In genomic region chr20:33803921-33804337, GRCh38 we compare ENCODE assay signal across 12 cellular contexts. TPM values are rescaled to one million over a fixed set of nuclear protein-coding genes. Genes with fewer than 3 reads are reported as not detected.
A peak's percentile ranks its signal among the peaks of the same experiment; 100 is the strongest.
DNase-seq lines count a peak whose midpoint lies in the region; ATAC-seq, FAIRE-seq and TF ChIP-seq lines count a peak whose summit lies in the region.
"Had no signal": no experiment of that assay in that cellular context is flagged by ENCODE, and none has a peak within 500 bp of the region (broad histone marks: within the 10 kb centered on the region; RNA-seq: fewer than 3 reads in every experiment).

No MANE protein-coding gene starts in this region.

- dilution Hi-C loops in mammary epithelial cell (cut with HindIII; ENCODE audit: low sequenced_read_pairs): no loop called here

- BruUV-seq in mammary epithelial cell (replicated peaks; lab: Mats Ljungman, UMichigan): no TSS peak

- H3K9ac ChIP-seq in mammary epithelial cell (ENCODE audit: insufficient read depth, low read length): no peak overlapping the region
- H3K9ac ChIP-seq: neural progenitor cell had no signal

- peak overlapping the region; percentile 10 for H2AFZ ChIP-seq in mammary epithelial cell (ENCODE audit: low read depth, low read length)
- H2AFZ ChIP-seq: neural progenitor cell had no signal

- CTCF ChIA-PET in A549 (lab: Yijun Ruan, JAX): interaction anchor here (0.9 to 1.3 kb wide), 4 partner anchors 10 to 37 kb away, joined by 3 to 6 read pairs (median 3); no protein-coding TSS in a partner anchor
- CTCF ChIA-PET in mammary epithelial cell (lab: Charles Lee; ENCODE audit: low non-redundant PET): no interaction called here

- POLR2A ChIA-PET in A549 (lab: Yijun Ruan, JAX): no interaction called here

- intact Hi-C loops in mammary epithelial cell (cut with micrococcal nuclease): no loop called here

- H4K20me1 ChIP-seq in mammary epithelial cell (ENCODE audit: insufficient read depth, low read length): no peaks in the 10 kb centered on the region

- no peaks in the 10 kb centered on the region for H3K36me3 ChIP-seq in mammary epithelial cell (ENCODE audit: insufficient read depth, low read length)
- H3K36me3 ChIP-seq in effector memory CD4-positive, alpha-beta T cell (ENCODE audit: control insufficient read depth, insufficient read depth, low read length): no peaks in the 10 kb centered on the region
- H3K36me3 ChIP-seq: neural progenitor cell, tibial nerve had no signal

- H3K4me3 ChIP-seq in A549 (no peak overlapping the region), mammary epithelial cell (replicated peaks in 1 of 3; ENCODE audit: insufficient read depth in 1 of 3, low read depth in 2 of 3, low read length in 3 of 3) (no peak overlapping the region)
- H3K4me3 ChIP-seq in effector memory CD4-positive, alpha-beta T cell (ENCODE audit: insufficient read depth, low read depth, low read length, poor library complexity, severe bottlenecking): no peak overlapping the region
- H3K4me3 ChIP-seq: neural progenitor cell, tibial nerve had no signal

- 21% methylated on average over 2 of the region's 2 CpGs for WGBS in A549 (ENCODE audit: missing lambda C conversion rate)
- 12% methylated on average over 2 of the region's 2 CpGs for WGBS in mammary epithelial cell (ENCODE audit: low coverage, missing lambda C conversion rate)

- 0 out of 3 replicates have a peak, but pooled peaks cover 3% of the 10 kb centered on the region for H3K9me3 ChIP-seq in A549
- H3K9me3 ChIP-seq in mammary epithelial cell (replicated peaks; ENCODE audit: insufficient read depth, low read length): no peaks in the 10 kb centered on the region
- H3K9me3 ChIP-seq in effector memory CD4-positive, alpha-beta T cell (ENCODE audit: control insufficient read depth, low read length): no peaks in the 10 kb centered on the region
- H3K9me3 ChIP-seq: tibial nerve had no signal

- TF ChIP-seq EP300 in A549 (IDR thresholded peaks at IDR 0.05): no peak

- no peak for TF ChIP-seq POLR2A in A549 (IDR thresholded peaks at IDR 0.05; ENCODE audit: low read length)

- DNase-seq in A549 (ENCODE audit: low read depth in 1 of 2, low spot score in 1 of 2): no peak
- peak; percentile 90 for DNase-seq in HPDE6-E6E7 (ENCODE audit: extremely low spot score)
- DNase-seq in mammary epithelial cell: peak; percentile 66
- peak; percentile 82 for DNase-seq in iris pigment epithelial cell (ENCODE audit: low read depth)
- DNase-seq in stimulated activated CD4-positive, alpha-beta T cell treated with anti-CD3 and anti-CD28 coated beads, Interleukin-12 subunit alpha, Interleukin-12 subunit beta, amount 100 ng/mL, for 4 hours: no peak
- no peak for DNase-seq in effector memory CD4-positive, alpha-beta T cell
- no peak for DNase-seq in activated naive CD4-positive, alpha-beta T cell treated with Interleukin-2 at 50 U/mL for 16 hours
- DNase-seq: activated T-cell treated with anti-CD3 and anti-CD28 coated beads, Interleukin-2, amount 50 U/mL, for 72 hours; NCI-H1417 treated with DMSO at 0.1 percent for 48 hours had no signal

- H3K79me2 ChIP-seq in mammary epithelial cell (ENCODE audit: insufficient read depth, low read length): no peaks in the 10 kb centered on the region

- no peak for TF ChIP-seq CTCF in A549 (IDR thresholded peaks at IDR 0.05)
- TF ChIP-seq CTCF in mammary epithelial cell (conservative IDR thresholded peaks at IDR 0.05 in 1 of 2, IDR thresholded peaks at IDR 0.05 in 1 of 2; ENCODE audit: extremely low read depth in 1 of 2, insufficient read depth in 1 of 2, low read depth in 1 of 2, low read length in 2 of 2): no peak

- no peak for TF ChIP-seq RAD21 in A549 (conservative IDR thresholded peaks at IDR 0.05 in 1 of 2, IDR thresholded peaks at IDR 0.05 in 1 of 2)

- no peaks in the 10 kb centered on the region for H3K27me3 ChIP-seq in mammary epithelial cell (ENCODE audit: insufficient read depth, low read length)
- no peaks in the 10 kb centered on the region for H3K27me3 ChIP-seq in effector memory CD4-positive, alpha-beta T cell (replicated peaks; ENCODE audit: control insufficient read depth, insufficient read depth, low read length, poor library complexity, severe bottlenecking)
- H3K27me3 ChIP-seq: neural progenitor cell, tibial nerve had no signal

- H3K4me2 ChIP-seq in A549 (no peak overlapping the region), mammary epithelial cell (ENCODE audit: insufficient read depth, low read depth, low read length) (peak overlapping the region; percentile 25)
- H3K4me2 ChIP-seq: neural progenitor cell had no signal

- ATAC-seq in A549 (peak; percentile 59 to 62; a peak in 5 of 6 replicates), HG03469 (IDR thresholded peaks at IDR 0.05; ENCODE audit: unreplicated experiment) (no peak)
- ATAC-seq: activated T-cell treated with anti-CD3 and anti-CD28 coated beads, Interleukin-2, amount 50 U/mL, for 72 hours had no signal

- FAIRE-seq in A549 (lab: Jason Lieb, UNC): no peak

- in situ Hi-C loops in mammary epithelial cell (cut with MboI; ENCODE audit: low sequenced_read_pairs in 2 of 2): no loop called here

- H3K27ac ChIP-seq in A549 (no peak overlapping the region), mammary epithelial cell (ENCODE audit: insufficient read depth, low read depth, low read length) (no peak overlapping the region)
- H3K27ac ChIP-seq in effector memory CD4-positive, alpha-beta T cell (ENCODE audit: insufficient read depth, low read length, poor library complexity, severe bottlenecking): no peak overlapping the region
- H3K27ac ChIP-seq: neural progenitor cell had no signal

- H3K4me1 ChIP-seq in A549 (peaks cover 8% of the 10 kb centered on the region; the same call in 1 of the 3 replicates), mammary epithelial cell (ENCODE audit: insufficient read depth, low read length) (peaks cover 9% of the 10 kb centered on the region)
- no peaks in the 10 kb centered on the region for H3K4me1 ChIP-seq in effector memory CD4-positive, alpha-beta T cell (ENCODE audit: control insufficient read depth, insufficient read depth, low read length, poor library complexity, severe bottlenecking)
- H3K4me1 ChIP-seq: neural progenitor cell had no signal

TF ChIP-seq in A549, 52 proteins besides CTCF, POLR2A, EP300 and RAD21:
- TF ChIP-seq KDM1A (IDR thresholded peaks at IDR 0.05; ENCODE audit: low read depth) (no peak), FOSL2 (IDR thresholded peaks at IDR 0.05) (no peak), FOSL2 (CRISPR knock-in tag; IDR thresholded peaks at IDR 0.05) (peak; percentile 64; the same call in 1 of the 2 replicates)
TF ChIP-seq in A549: peak in this region for 1.

RNA-seq across cellular contexts. Expression of gene CHMP4B, which starts 7.2 kb away (rescaled TPM):
- polyA plus RNA-seq in A549 (2011; rRNA removed): 75.8 and 81.3 TPM in 2 replicates
- 88.5 and 97.4 TPM in 2 replicates for polyA plus RNA-seq in A549 (2012; cell fraction: cytosol; rRNA removed)
- polyA plus RNA-seq in A549 (2012; cell fraction: nucleus; rRNA removed): 21.4 and 32.9 TPM in 2 replicates
- 104 to 108 TPM (median 107 TPM) in 3 replicates for polyA plus RNA-seq in A549 (2017; fragmentation: RNase III; extraction: RNeasy Plus Mini Kit Qiagen cat#74134 plus additional on column Dnase treatment)
- 19.8 and 25.1 TPM in 2 replicates for polyA minus RNA-seq in A549 (2011; rRNA and poly(A)+ RNA removed)
- 10 to 100 TPM; 24.2 to 72.4 TPM for total RNA-seq in mammary epithelial cell
- polyA plus RNA-seq in mammary epithelial cell: 37.7 TPM
- polyA minus RNA-seq in mammary epithelial cell: 31.3 TPM

Comparison
In these comparisons a context has a peak if more than half of its experiments do, and no peak if none do; other contexts are left out.
1. DNase-seq: peak in HPDE6-E6E7 (single experiment), mammary epithelial cell (single experiment) and iris pigment epithelial cell (single experiment); none in A549 (0 of 2), stimulated activated CD4-positive, alpha-beta T cell treated with anti-CD3 and anti-CD28 coated beads, Interleukin-12 subunit alpha, Interleukin-12 subunit beta, amount 100 ng/mL, for 4 hours (single experiment), effector memory CD4-positive, alpha-beta T cell (0 of 3) and activated naive CD4-positive, alpha-beta T cell treated with Interleukin-2 at 50 U/mL for 16 hours (single experiment).